ENCODE assay signal across 11 cellular contexts in genomic region chr12:6425588-6426531, GRCh38. TPM values are rescaled to one million over a fixed set of nuclear protein-coding genes. Genes with fewer than 3 reads are reported as not detected.
DNase-seq lines count a peak whose midpoint lies in the region; ATAC-seq and TF ChIP-seq lines count a peak whose summit lies in the region.
"Had no signal": no experiment of that assay in that cellular context is flagged by ENCODE, and none has a peak within 500 bp of the region (broad histone marks: within the 10 kb centered on the region; RNA-seq: fewer than 3 reads in every experiment).

No MANE protein-coding gene starts in this region.

- no peaks in the 10 kb centered on the region for H3K9me2 ChIP-seq in GM23338 (ENCODE audit: insufficient read depth)

- no peak for TF ChIP-seq CTCF in GM23338 (conservative IDR thresholded peaks at IDR 0.05; ENCODE audit: low read depth in 2 of 2)

- H3K27ac Mint-ChIP-seq in activated CD8-positive, alpha-beta memory T cell treated with anti-CD3 and anti-CD28 coated beads, Interleukin-2, amount 10 ng/mL, durations not matched to agents 7 days and 5 days, result peak overlapping the region; percentile 92
- no peak overlapping the region for H3K27ac Mint-ChIP-seq in GM23338

- H3K4me2 ChIP-seq in GM23338, result no peak overlapping the region

- H3K79me2 ChIP-seq in GM23338 (replicated peaks; ENCODE audit: insufficient read depth), result no peaks in the 10 kb centered on the region

- H3K4me3 Mint-ChIP-seq in activated CD8-positive, alpha-beta memory T cell treated with anti-CD3 and anti-CD28 coated beads, Interleukin-2, amount 10 ng/mL, durations not matched to agents 7 days and 5 days, result peak overlapping the region; percentile 14
- no peak overlapping the region for H3K4me3 Mint-ChIP-seq in GM23338

- peaks cover under 1% of the 10 kb centered on the region for H3K27me3 Mint-ChIP-seq in activated CD8-positive, alpha-beta memory T cell treated with anti-CD3 and anti-CD28 coated beads, Interleukin-2, amount 10 ng/mL, durations not matched to agents 7 days and 5 days
- peaks cover 6% of the 10 kb centered on the region for H3K27me3 Mint-ChIP-seq in GM23338 (ENCODE audit: insufficient read depth, low read depth, poor library complexity)

- TF ChIP-seq POLR2A in GM15510 (IDR thresholded peaks at IDR 0.05; ENCODE audit: borderline replicate concordance, extremely low read depth, insufficient read length), result peak; percentile 14

- no peaks in the 10 kb centered on the region for H3K27me3 ChIP-seq in GM23338 (ENCODE audit: insufficient read depth)
- H3K27me3 ChIP-seq: tibial artery had no signal

- no peak for ATAC-seq in activated CD8-positive, alpha-beta memory T cell treated with anti-CD3 and anti-CD28 coated beads, Interleukin-2, amount 10 ng/mL, durations not matched to agents 7 days and 5 days
- no peak for ATAC-seq in GM23338

- no peaks in the 10 kb centered on the region for H3K36me3 Mint-ChIP-seq in activated CD8-positive, alpha-beta memory T cell treated with anti-CD3 and anti-CD28 coated beads, Interleukin-2, amount 10 ng/mL, durations not matched to agents 7 days and 5 days
- no peaks in the 10 kb centered on the region for H3K36me3 Mint-ChIP-seq in GM23338 (ENCODE audit: low read depth)

- CTCF ChIA-PET in activated CD8-positive, alpha-beta memory T cell treated with anti-CD3 and anti-CD28 coated beads, Interleukin-2, amount 10 ng/mL, durations not matched to agents 7 days and 5 days (lab: Charles Lee), result interaction anchor here (0.7 to 8.1 kb wide), 16 partner anchors 9 to 328 kb away, joined by 3 to 171 read pairs (median 6); partner anchors contain the start of genes COPS7A, GAPDH, TAPBPL and VAMP1

- H4K20me1 ChIP-seq in GM23338 (replicated peaks; ENCODE audit: insufficient read depth), result no peaks in the 10 kb centered on the region

- H3K27ac ChIP-seq in GM23338 (ENCODE audit: low read depth), result no peak overlapping the region
- H3K27ac ChIP-seq: tibial artery had no signal

- H3F3A ChIP-seq in GM23338 (replicated peaks; ENCODE audit: low read depth), result no peaks in the 10 kb centered on the region

- H2AFZ ChIP-seq in GM23338, result no peak overlapping the region

- no peak overlapping the region for H3K4me3 ChIP-seq in GM23338
- H3K4me3 ChIP-seq: tibial artery had no signal

- DNase-seq in CD1c-positive myeloid dendritic cell (ENCODE audit: extremely low spot score) (peak; percentile 70), medulla oblongata (ENCODE audit: extremely low spot score) (peak; percentile 23), GM23338 (ENCODE audit: low spot score) (no peak), occipital lobe (lab: John Stamatoyannopoulos, UW) (no peak), DMS79 (lab: John Stamatoyannopoulos, UW) (no peak), NCI-H1436 (lab: John Stamatoyannopoulos, UW) (no peak)
- no peak for DNase-seq in activated CD8-positive, alpha-beta memory T cell treated with anti-CD3 and anti-CD28 coated beads, Interleukin-2, amount 10 ng/mL, durations not matched to agents 7 days and 5 days
- DNase-seq: NCI-H526, tibial artery had no signal

- H3K4me1 ChIP-seq in GM23338 (ENCODE audit: insufficient read depth), result no peaks in the 10 kb centered on the region

- H3K9me3 Mint-ChIP-seq in activated CD8-positive, alpha-beta memory T cell treated with anti-CD3 and anti-CD28 coated beads, Interleukin-2, amount 10 ng/mL, durations not matched to agents 7 days and 5 days (ENCODE audit: low read depth), result no peaks in the 10 kb centered on the region
- H3K9me3 Mint-ChIP-seq in GM23338, result no peaks in the 10 kb centered on the region

- peaks cover 59% of the 10 kb centered on the region for H3K4me1 Mint-ChIP-seq in activated CD8-positive, alpha-beta memory T cell treated with anti-CD3 and anti-CD28 coated beads, Interleukin-2, amount 10 ng/mL, durations not matched to agents 7 days and 5 days
- peaks cover 13% of the 10 kb centered on the region; the same call in 2 of the 3 replicates for H3K4me1 Mint-ChIP-seq in GM23338

- no peaks in the 10 kb centered on the region for H3K36me3 ChIP-seq in GM23338 (ENCODE audit: insufficient read depth)
- H3K36me3 ChIP-seq: tibial artery had no signal

TF ChIP-seq in GM23338, 12 proteins besides CTCF, POLR2A, EP300 and RAD21:
- TF ChIP-seq STAT1 (IDR thresholded peaks at IDR 0.05; ENCODE audit: unreplicated experiment), result no peak
- TF ChIP-seq ZNF331 (CRISPR knock-in tag; IDR thresholded peaks at IDR 0.05; ENCODE audit: low read depth), result no peak
- no peak for TF ChIP-seq ETS1 (IDR thresholded peaks at IDR 0.05)

RNA-seq across cellular contexts. Expression of gene CD27, which starts 18.9 kb away (rescaled TPM):
- total RNA-seq in activated CD8-positive, alpha-beta memory T cell treated with anti-CD3 and anti-CD28 coated beads, Interleukin-2, amount 10 ng/mL, durations not matched to agents 7 days and 5 days, result 10 to 100 TPM; 44.9 to 67.3 TPM
- not detected in 2 replicates for total RNA-seq in GM23338 (2014; rRNA removed; shearing (Covaris generic))
- polyA plus RNA-seq in GM23338 (2016; fragmentation: Nextera tagmentation; extraction: Ambion mirVana), result 0.49 and 0.53 TPM in 2 replicates
- total RNA-seq in occipital lobe, result 0.94 TPM
- total RNA-seq: skeletal muscle tissue had no signal

RNA-seq across cellular contexts. Expression of gene TAPBPL, which starts 26.0 kb away (rescaled TPM):
- 10 to 100 TPM; 49.1 to 53.0 TPM for total RNA-seq in activated CD8-positive, alpha-beta memory T cell treated with anti-CD3 and anti-CD28 coated beads, Interleukin-2, amount 10 ng/mL, durations not matched to agents 7 days and 5 days
- total RNA-seq in GM23338 (2014; rRNA removed; shearing (Covaris generic)), result 0.59 and 0.66 TPM in 2 replicates
- 0.52 and 0.65 TPM in 2 replicates for polyA plus RNA-seq in GM23338 (2016; fragmentation: Nextera tagmentation; extraction: Ambion mirVana)
- total RNA-seq in occipital lobe, result 0.78 TPM

RNA-seq across cellular contexts. Expression of gene LTBR, which starts 41.9 kb away (rescaled TPM):
- total RNA-seq in activated CD8-positive, alpha-beta memory T cell treated with anti-CD3 and anti-CD28 coated beads, Interleukin-2, amount 10 ng/mL, durations not matched to agents 7 days and 5 days, result under 1 TPM; 0.30 to 0.41 TPM
- 6.8 and 7.1 TPM in 2 replicates for total RNA-seq in GM23338 (2014; rRNA removed; shearing (Covaris generic))
- 6.1 and 10.5 TPM in 2 replicates for polyA plus RNA-seq in GM23338 (2016; fragmentation: Nextera tagmentation; extraction: Ambion mirVana)
- total RNA-seq in occipital lobe, result 1.9 TPM

RNA-seq across cellular contexts. Expression of gene VAMP1, which starts 44.6 kb away (rescaled TPM):
- 10 to 100 TPM; 49.2 to 59.1 TPM for total RNA-seq in activated CD8-positive, alpha-beta memory T cell treated with anti-CD3 and anti-CD28 coated beads, Interleukin-2, amount 10 ng/mL, durations not matched to agents 7 days and 5 days
- 13.9 and 18.3 TPM in 2 replicates for total RNA-seq in GM23338 (2014; rRNA removed; shearing (Covaris generic))
- 11.2 and 16.1 TPM in 2 replicates for polyA plus RNA-seq in GM23338 (2016; fragmentation: Nextera tagmentation; extraction: Ambion mirVana)
- 6.4 TPM for total RNA-seq in occipital lobe

RNA-seq across cellular contexts. Expression of gene SCNN1A, which starts 50.5 kb away (rescaled TPM):
- under 1 TPM; 0.49 to 0.58 TPM for total RNA-seq in activated CD8-positive, alpha-beta memory T cell treated with anti-CD3 and anti-CD28 coated beads, Interleukin-2, amount 10 ng/mL, durations not matched to agents 7 days and 5 days
- total RNA-seq in GM23338 (2014; rRNA removed; shearing (Covaris generic)), result 125 and 134 TPM in 2 replicates
- 34.0 and 37.1 TPM in 2 replicates for polyA plus RNA-seq in GM23338 (2016; fragmentation: Nextera tagmentation; extraction: Ambion mirVana)
- not detected for total RNA-seq in occipital lobe
- total RNA-seq: skeletal muscle tissue had no signal

Comparison
In these comparisons a context has a peak if more than half of its experiments do, and no peak if none do; other contexts are left out.
1. DNase-seq: peak in CD1c-positive myeloid dendritic cell (single experiment) and medulla oblongata (single experiment); none in activated CD8-positive, alpha-beta memory T cell treated with anti-CD3 and anti-CD28 coated beads, Interleukin-2, amount 10 ng/mL, durations not matched to agents 7 days and 5 days (single experiment), GM23338 (single experiment), occipital lobe (single experiment), DMS79 (single experiment) and NCI-H1436 (single experiment).
2. RNA of gene CD27, which starts 18.9 kb away (total RNA-seq): 44.9 to 67.3 TPM in activated CD8-positive, alpha-beta memory T cell treated with anti-CD3 and anti-CD28 coated beads, Interleukin-2, amount 10 ng/mL, durations not matched to agents 7 days and 5 days; 0.94 TPM in occipital lobe (single experiment) and not detected in GM23338; every median in the first group is over 10 times any median in the second.
3. RNA of gene TAPBPL, which starts 26.0 kb away (total RNA-seq): 49.1 to 53.0 TPM in activated CD8-positive, alpha-beta memory T cell treated with anti-CD3 and anti-CD28 coated beads, Interleukin-2, amount 10 ng/mL, durations not matched to agents 7 days and 5 days; 0.78 TPM in occipital lobe (single experiment) and 0.59 to 0.66 TPM in GM23338; every median in the first group is over 10 times any median in the second.